In genomic region chr11:104962852-104963251, GRCh38 we compare ENCODE assay signal across 20 cellular contexts. TPM values are rescaled to one million over a fixed set of nuclear protein-coding genes. Genes with fewer than 3 reads are reported as not detected.
DNase-seq lines count a peak whose midpoint lies in the region; ATAC-seq lines count a peak whose summit lies in the region.
"Had no signal": no experiment of that assay in that cellular context is flagged by ENCODE, and none has a peak within 500 bp of the region (broad histone marks: within the 10 kb centered on the region; RNA-seq: fewer than 3 reads in every experiment).

No MANE protein-coding gene starts in this region.

- H3K27ac ChIP-seq in CD4-positive, CD25-positive, alpha-beta regulatory T cell (ENCODE audit: insufficient read depth, low read length, poor library complexity, severe bottlenecking) = no peak overlapping the region
- peak overlapping the region; percentile 51 for H3K27ac ChIP-seq in subcutaneous abdominal adipose tissue (ENCODE audit: low read depth, low read length)
- no peak overlapping the region for H3K27ac ChIP-seq in naive thymus-derived CD4-positive, alpha-beta T cell (ENCODE audit: low read depth, low read length)
- H3K27ac ChIP-seq: A549, GM23248 had no signal

- CTCF ChIA-PET in naive thymus-derived CD4-positive, alpha-beta T cell (lab: Charles Lee) = interaction anchor here (0.8 kb wide), 1 partner anchor 14 kb away, joined by 3 read pairs; no protein-coding TSS in a partner anchor

- H3K4me1 Mint-ChIP-seq in CD4-positive, CD25-positive, alpha-beta regulatory T cell = peaks cover 45 to 81% (median 71%) of the 10 kb centered on the region in 4 donors
- H3K4me1 Mint-ChIP-seq in natural killer cell treated with Interleukin-12 subunit alpha and Interleukin-12 subunit beta and Interleukin-15 and Interleukin-18, amount 100 ng/mL, for 72 hours (ENCODE audit: low read depth in 2 of 2) = peaks cover 60 to 68% of the 10 kb centered on the region in 2 donors
- peaks cover 50 to 94% (median 87%) of the 10 kb centered on the region in 7 donors for H3K4me1 Mint-ChIP-seq in naive thymus-derived CD4-positive, alpha-beta T cell

- peak overlapping the region; percentile 15 to 81 (median 39) for H3K4me3 Mint-ChIP-seq in CD4-positive, CD25-positive, alpha-beta regulatory T cell
- peak overlapping the region; percentile 36 for H3K4me3 Mint-ChIP-seq in natural killer cell treated with Interleukin-12 subunit alpha and Interleukin-12 subunit beta and Interleukin-15 and Interleukin-18, amount 100 ng/mL, for 72 hours
- peak overlapping the region in 4 of 10 donors; percentile 8 to 47 (median 23) for H3K4me3 Mint-ChIP-seq in naive thymus-derived CD4-positive, alpha-beta T cell
- H3K4me3 Mint-ChIP-seq: CD8-positive, alpha-beta T cell had no signal

- H3K36me3 ChIP-seq in CD4-positive, CD25-positive, alpha-beta regulatory T cell (ENCODE audit: control insufficient read depth, insufficient read depth, low read length) = peaks cover 35% of the 10 kb centered on the region
- peaks cover 2 to 7% (median 3%) of the 10 kb centered on the region in 5 donors for H3K36me3 ChIP-seq in subcutaneous abdominal adipose tissue (ENCODE audit: control insufficient read depth in 5 of 5, insufficient read depth in 5 of 5, low read length in 5 of 5)
- H3K36me3 ChIP-seq in naive thymus-derived CD4-positive, alpha-beta T cell (ENCODE audit: control insufficient read depth in 2 of 3, insufficient read depth in 3 of 3, low read length in 3 of 3) = peaks cover 0 to 8% (median 0%) of the 10 kb centered on the region in 3 experiments

- POLR2A ChIA-PET in naive thymus-derived CD4-positive, alpha-beta T cell (lab: Charles Lee) = no interaction called here

- no peaks in the 10 kb centered on the region for H3K27me3 ChIP-seq in CD4-positive, CD25-positive, alpha-beta regulatory T cell (ENCODE audit: control insufficient read depth, insufficient read depth, low read length)
- no peaks in the 10 kb centered on the region for H3K27me3 ChIP-seq in subcutaneous abdominal adipose tissue (ENCODE audit: control insufficient read depth in 5 of 5, insufficient read depth in 4 of 5, low read length in 5 of 5)
- no peaks in the 10 kb centered on the region for H3K27me3 ChIP-seq in naive thymus-derived CD4-positive, alpha-beta T cell (ENCODE audit: control insufficient read depth in 2 of 2, insufficient read depth in 2 of 2, low read length in 2 of 2)

- H3K9me3 Mint-ChIP-seq in CD4-positive, CD25-positive, alpha-beta regulatory T cell = peaks cover 0 to 2% (median 0%) of the 10 kb centered on the region in 7 donors
- H3K9me3 Mint-ChIP-seq in natural killer cell treated with Interleukin-12 subunit alpha and Interleukin-12 subunit beta and Interleukin-15 and Interleukin-18, amount 100 ng/mL, for 72 hours = peaks cover 4% of the 10 kb centered on the region
- H3K9me3 Mint-ChIP-seq in naive thymus-derived CD4-positive, alpha-beta T cell = peaks cover 0 to 12% (median 2%) of the 10 kb centered on the region in 11 donors
- H3K9me3 Mint-ChIP-seq: CD8-positive, alpha-beta T cell had no signal

- H3K36me3 Mint-ChIP-seq in CD4-positive, CD25-positive, alpha-beta regulatory T cell = peaks cover 36% of the 10 kb centered on the region
- peaks cover 50% of the 10 kb centered on the region for H3K36me3 Mint-ChIP-seq in natural killer cell treated with Interleukin-12 subunit alpha and Interleukin-12 subunit beta and Interleukin-15 and Interleukin-18, amount 100 ng/mL, for 72 hours
- H3K36me3 Mint-ChIP-seq in naive thymus-derived CD4-positive, alpha-beta T cell = peaks cover 16 to 69% (median 51%) of the 10 kb centered on the region in 5 donors

- no peak overlapping the region for H3K9ac ChIP-seq in subcutaneous abdominal adipose tissue (ENCODE audit: low read length in 5 of 5)
- H3K9ac ChIP-seq: GM23248 had no signal

- peak overlapping the region in 2 of 3 donors; percentile 4 to 42 for H3K27ac Mint-ChIP-seq in CD4-positive, CD25-positive, alpha-beta regulatory T cell
- no peak overlapping the region for H3K27ac Mint-ChIP-seq in natural killer cell treated with Interleukin-12 subunit alpha and Interleukin-12 subunit beta and Interleukin-15 and Interleukin-18, amount 100 ng/mL, for 72 hours
- H3K27ac Mint-ChIP-seq in naive thymus-derived CD4-positive, alpha-beta T cell = peak overlapping the region in 1 of 9 donors; percentile 46

- ATAC-seq in CD4-positive, CD25-positive, alpha-beta regulatory T cell (ENCODE audit: low read depth in 2 of 2) = no peak
- ATAC-seq in left lobe of liver (peak; percentile 70), GM19463 (IDR thresholded peaks at IDR 0.05; ENCODE audit: unreplicated experiment) (no peak)
- no peak for ATAC-seq in natural killer cell treated with Interleukin-12 subunit alpha and Interleukin-12 subunit beta and Interleukin-15 and Interleukin-18, amount 100 ng/mL, for 72 hours
- ATAC-seq in naive thymus-derived CD4-positive, alpha-beta T cell = no peak
- ATAC-seq: A549; CD8-positive, alpha-beta T cell had no signal

- intact Hi-C loops in naive thymus-derived CD4-positive, alpha-beta T cell (cut with micrococcal nuclease) = no loop called here

- no peak for DNase-seq in CD4-positive, CD25-positive, alpha-beta regulatory T cell
- DNase-seq in left lobe of liver (ENCODE audit: low spot score) = no peak
- DNase-seq in natural killer cell treated with Interleukin-12 subunit alpha and Interleukin-12 subunit beta and Interleukin-15 and Interleukin-18, amount 100 ng/mL, for 72 hours (ENCODE audit: low spot score) = no peak
- DNase-seq in naive thymus-derived CD4-positive, alpha-beta T cell = no peak
- DNase-seq in epidermal melanocyte (ENCODE audit: insufficient read length, low spot score) = no peak
- DNase-seq: 8988T; ACHN; AML-193; C1 segment of cervical spinal cord; Caco-2; CD8-positive, alpha-beta T cell; DMS153; DND-41; GM23248; H7; HCEC 1CT had no signal

- H3K4me3 ChIP-seq in CD4-positive, CD25-positive, alpha-beta regulatory T cell (ENCODE audit: low read depth, low read length) = no peak overlapping the region
- H3K4me3 ChIP-seq in subcutaneous abdominal adipose tissue (ENCODE audit: low read depth in 1 of 5, low read length in 5 of 5) = no peak overlapping the region
- no peak overlapping the region for H3K4me3 ChIP-seq in naive thymus-derived CD4-positive, alpha-beta T cell (ENCODE audit: low read length)
- H3K4me3 ChIP-seq: A549, GM23248 had no signal

- no peaks in the 10 kb centered on the region for H3K27me3 Mint-ChIP-seq in CD4-positive, CD25-positive, alpha-beta regulatory T cell
- no peaks in the 10 kb centered on the region for H3K27me3 Mint-ChIP-seq in natural killer cell treated with Interleukin-12 subunit alpha and Interleukin-12 subunit beta and Interleukin-15 and Interleukin-18, amount 100 ng/mL, for 72 hours
- no peaks in the 10 kb centered on the region for H3K27me3 Mint-ChIP-seq in naive thymus-derived CD4-positive, alpha-beta T cell

- peaks cover 65% of the 10 kb centered on the region for H3K4me1 ChIP-seq in CD4-positive, CD25-positive, alpha-beta regulatory T cell (ENCODE audit: control insufficient read depth, insufficient read depth, low read length, poor library complexity, severe bottlenecking)
- H3K4me1 ChIP-seq in subcutaneous abdominal adipose tissue (ENCODE audit: control insufficient read depth in 5 of 5, insufficient read depth in 5 of 5, low read length in 5 of 5) = peaks cover 2 to 42% (median 32%) of the 10 kb centered on the region in 5 donors
- H3K4me1 ChIP-seq in naive thymus-derived CD4-positive, alpha-beta T cell (ENCODE audit: control insufficient read depth in 2 of 2, insufficient read depth in 2 of 2, low read length in 2 of 2) = peaks cover 20 to 40% of the 10 kb centered on the region in 2 donors
- H3K4me1 ChIP-seq: A549 had no signal

- H3K9me3 ChIP-seq in CD4-positive, CD25-positive, alpha-beta regulatory T cell (ENCODE audit: control insufficient read depth in 2 of 2, low read length in 2 of 2) = peaks cover 0 to 6% of the 10 kb centered on the region in 2 experiments
- H3K9me3 ChIP-seq in subcutaneous abdominal adipose tissue (ENCODE audit: control insufficient read depth in 5 of 5, low read length in 5 of 5) = no peaks in the 10 kb centered on the region
- H3K9me3 ChIP-seq in naive thymus-derived CD4-positive, alpha-beta T cell (ENCODE audit: control insufficient read depth in 2 of 3, low read length in 3 of 3) = no peaks in the 10 kb centered on the region
- H3K9me3 ChIP-seq: A549, Caco-2 had no signal

RNA-seq across cellular contexts. Expression of gene CASP4, which starts 5.5 kb away (rescaled TPM):
- 116 TPM for total RNA-seq in CD4-positive, CD25-positive, alpha-beta regulatory T cell
- 100 to 1,000 TPM; 108 to 137 (median 124) TPM for polyA plus RNA-seq in CD4-positive, CD25-positive, alpha-beta regulatory T cell
- total RNA-seq in left lobe of liver = 16.4 TPM
- total RNA-seq in natural killer cell treated with Interleukin-12 subunit alpha and Interleukin-12 subunit beta and Interleukin-15 and Interleukin-18, amount 100 ng/mL, for 72 hours = 100 to 1,000 TPM; 118 to 211 TPM
- total RNA-seq in naive thymus-derived CD4-positive, alpha-beta T cell = 10 to 100 TPM; 60.7 to 94.7 (median 76.9) TPM
- 10 to 100 TPM; 59.5 to 75.1 TPM for polyA plus RNA-seq in naive thymus-derived CD4-positive, alpha-beta T cell
- total RNA-seq: H1, H7 had no signal

Comparison
In these comparisons a context has a peak if more than half of its experiments do, and no peak if none do; other contexts are left out.
1. H3K27ac Mint-ChIP-seq: peak in CD4-positive, CD25-positive, alpha-beta regulatory T cell (2 of 3); none in natural killer cell treated with Interleukin-12 subunit alpha and Interleukin-12 subunit beta and Interleukin-15 and Interleukin-18, amount 100 ng/mL, for 72 hours (0 of 2).